9 cellular contexts compared by ENCODE assay signal in the genomic region with DNA sequence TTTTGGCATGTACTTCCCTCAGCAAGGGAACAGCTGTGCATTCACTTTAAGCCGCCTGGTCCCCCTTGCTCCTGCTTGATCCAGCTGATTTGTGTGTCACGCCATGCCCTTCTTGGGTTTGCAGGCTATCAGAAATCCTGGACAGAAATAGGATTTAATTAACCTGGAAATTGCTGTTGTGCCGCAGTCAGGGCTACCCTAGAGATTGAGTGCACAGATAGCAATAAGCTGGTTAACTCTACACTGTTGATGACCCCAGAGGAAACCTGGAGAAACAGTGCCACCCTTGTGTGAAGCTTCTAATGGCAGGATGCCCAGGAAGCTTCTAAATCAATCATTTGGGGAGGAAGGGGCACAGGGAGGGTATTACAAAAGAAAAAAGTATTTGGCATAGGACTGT.
DNase-seq lines count a peak whose midpoint lies in the region; ATAC-seq and TF ChIP-seq lines count a peak whose summit lies in the region.
"Had no signal": no experiment of that assay in that cellular context is flagged by ENCODE, and none has a peak within 500 bp of the region (broad histone marks: within the 10 kb centered on the region; RNA-seq: fewer than 3 reads in every experiment).

No MANE protein-coding gene starts in this region.

- CTCF ChIA-PET in HCT116 (lab: Charles Lee) (interaction anchor here (0.6 to 0.9 kb wide), 2 partner anchors 19 to 44 kb away, joined by 3 read pairs; no protein-coding TSS in a partner anchor), PC-3 (lab: Charles Lee) (no interaction called here)

- H3K4me1 Mint-ChIP-seq in activated T-cell treated with anti-CD3 and anti-CD28 coated beads, Interleukin-2, amount 50 U/mL, for 72 hours (ENCODE audit: low read depth), result peaks cover 67% of the 10 kb centered on the region

- H3K27me3 ChIP-seq in HCT116 (ENCODE audit: insufficient read depth, low read length), result no peaks in the 10 kb centered on the region
- no peaks in the 10 kb centered on the region for H3K27me3 ChIP-seq in PC-3 (ENCODE audit: low read length)
- no peaks in the 10 kb centered on the region for H3K27me3 ChIP-seq in liver (ENCODE audit: control insufficient read depth in 4 of 4, insufficient read depth in 4 of 4, low read length in 3 of 4)

- intact Hi-C loops in HCT116 (cut with micrococcal nuclease) (loop anchor here (5.0 kb wide), 1 partner anchor 1233 kb away; no protein-coding TSS in a partner anchor), PC-3 (cut with micrococcal nuclease) (loop anchor here (5.0 to 10.0 kb wide), 2 partner anchors 120 to 182 kb away; no protein-coding TSS in a partner anchor), sciatic nerve (cut with DNase I) (no loop called here)

- H3F3A ChIP-seq in PC-3 (ENCODE audit: low read length, unreplicated experiment), result no peaks in the 10 kb centered on the region

- BruUV-seq in HCT116 (replicated peaks; lab: Mats Ljungman, UMichigan), result no TSS peak
- no TSS peak for BruUV-seq in PC-3 (replicated peaks; lab: Mats Ljungman, UMichigan)

- DNase-seq in Caki2 (ENCODE audit: low read depth) (peak; percentile 19), HCT116 (ENCODE audit: low read depth, low spot score) (peak; percentile 16), PC-3 (peak; percentile 51), sciatic nerve (ENCODE audit: low spot score) (no peak), UCSD-AML1 (lab: John Stamatoyannopoulos, UW; ENCODE audit: unreplicated experiment) (no peak)
- no peak for DNase-seq in activated T-cell treated with anti-CD3 and anti-CD28 coated beads, Interleukin-2, amount 50 U/mL, for 72 hours
- DNase-seq: psoas muscle had no signal

- H3K9ac ChIP-seq in HCT116 (ENCODE audit: low read length) (no peak overlapping the region), PC-3 (ENCODE audit: low read length) (no peak overlapping the region), liver (ENCODE audit: low read depth in 1 of 2, low read length in 2 of 2) (no peak overlapping the region)

- POLR2A ChIA-PET in HCT116 (lab: Charles Lee), result no interaction called here
- POLR2A ChIA-PET in PC-3 (lab: Charles Lee; ENCODE audit: unreplicated experiment), result no interaction called here

- H3K9me3 Mint-ChIP-seq in activated T-cell treated with anti-CD3 and anti-CD28 coated beads, Interleukin-2, amount 50 U/mL, for 72 hours, result no peaks in the 10 kb centered on the region

- no peak for TF ChIP-seq POLR2A in HCT116 (IDR thresholded peaks at IDR 0.05; ENCODE audit: borderline replicate concordance, extremely low read depth, insufficient read depth, insufficient read length)

- RAD21 ChIA-PET in HCT116 (lab: Charles Lee; ENCODE audit: low non-redundant PET in 1 of 2, low total read pairs in 2 of 2, uncharacterized antibody in 2 of 2, unreplicated experiment in 2 of 2), result no interaction called here

- TF ChIP-seq CTCF in HCT116 (IDR thresholded peaks at IDR 0.05 in 2 of 3, conservative IDR thresholded peaks at IDR 0.05 in 1 of 3; ENCODE audit: borderline replicate concordance in 1 of 3, insufficient read depth in 1 of 3, low read depth in 2 of 3, low read length in 2 of 3) (peak in 2 of 3 experiments; percentile 10 to 18; a peak in 2 of 6 replicates), PC-3 (conservative IDR thresholded peaks at IDR 0.05; ENCODE audit: low read depth, low read length) (peak; percentile 47; the same call in 1 of the 2 replicates), liver (IDR thresholded peaks at IDR 0.05; ENCODE audit: low read depth, low read length, missing input control) (no peak)

- H3K9me3 ChIP-seq in HCT116 (ENCODE audit: control insufficient read depth in 1 of 2, insufficient read depth in 1 of 2, low read depth in 1 of 2, low read length in 2 of 2), result no peaks in the 10 kb centered on the region
- no peaks in the 10 kb centered on the region for H3K9me3 ChIP-seq in PC-3 (ENCODE audit: low read length)
- no peaks in the 10 kb centered on the region for H3K9me3 ChIP-seq in liver (ENCODE audit: control insufficient read depth in 4 of 4, low read length in 3 of 4)
- H3K9me3 ChIP-seq: psoas muscle had no signal

- H3K36me3 ChIP-seq in HCT116 (ENCODE audit: control insufficient read depth in 1 of 2, insufficient read depth in 2 of 2, low read length in 2 of 2), result no peaks in the 10 kb centered on the region
- no peaks in the 10 kb centered on the region for H3K36me3 ChIP-seq in PC-3 (ENCODE audit: low read depth, low read length)
- H3K36me3 ChIP-seq in liver (ENCODE audit: control insufficient read depth in 4 of 4, insufficient read depth in 3 of 4, low read depth in 1 of 4, low read length in 3 of 4), result no peaks in the 10 kb centered on the region

- in situ Hi-C loops in Caki2 (cut with HindIII; ENCODE audit: low pct_unique_long_range_greater_than_20kb, low sequenced_read_pairs), result no loop called here

- H3K79me2 ChIP-seq in HCT116 (ENCODE audit: insufficient read depth, low read length) (peaks cover 53% of the 10 kb centered on the region; the same call in 1 of the 2 replicates), PC-3 (ENCODE audit: low read length) (peaks cover 84% of the 10 kb centered on the region)

- H2AFZ ChIP-seq in HCT116 (ENCODE audit: low read depth, low read length, poor library complexity, severe bottlenecking), result no peak overlapping the region
- no peak overlapping the region for H2AFZ ChIP-seq in PC-3 (ENCODE audit: low read length)

- H3K27ac ChIP-seq in HCT116 (ENCODE audit: low read depth, low read length) (no peak overlapping the region), PC-3 (ENCODE audit: low read length) (no peak overlapping the region), liver (ENCODE audit: low read depth in 1 of 2, low read length in 2 of 2) (no peak overlapping the region)
- H3K27ac ChIP-seq: psoas muscle had no signal

- H4K20me1 ChIP-seq in HCT116 (ENCODE audit: insufficient read depth) (no peaks in the 10 kb centered on the region), PC-3 (ENCODE audit: low read length) (no peaks in the 10 kb centered on the region)

- H3K27me3 Mint-ChIP-seq in activated T-cell treated with anti-CD3 and anti-CD28 coated beads, Interleukin-2, amount 50 U/mL, for 72 hours (ENCODE audit: low read depth), result no peaks in the 10 kb centered on the region

- H3K27ac Mint-ChIP-seq in activated T-cell treated with anti-CD3 and anti-CD28 coated beads, Interleukin-2, amount 50 U/mL, for 72 hours, result no peak overlapping the region

- H3K9me2 ChIP-seq in HCT116 (ENCODE audit: insufficient read depth), result no peaks in the 10 kb centered on the region
- no peaks in the 10 kb centered on the region for H3K9me2 ChIP-seq in PC-3 (replicated peaks; ENCODE audit: low read length)

- H3K4me3 ChIP-seq in HCT116 (replicated peaks in 1 of 2; ENCODE audit: low read depth in 1 of 2, low read length in 2 of 2) (no peak overlapping the region), PC-3 (ENCODE audit: low read length) (no peak overlapping the region), liver (ENCODE audit: low read depth in 1 of 3, low read length in 3 of 3) (no peak overlapping the region)
- H3K4me3 ChIP-seq: psoas muscle had no signal

- H3K4me1 ChIP-seq in HCT116 (ENCODE audit: control insufficient read depth in 1 of 2, insufficient read depth in 2 of 2, low read length in 2 of 2), result peaks cover 11 to 33% of the 10 kb centered on the region in 2 experiments
- peaks cover 32% of the 10 kb centered on the region for H3K4me1 ChIP-seq in PC-3 (ENCODE audit: insufficient read depth, low read length)
- peaks cover 3 to 35% (median 22%) of the 10 kb centered on the region in 4 donors for H3K4me1 ChIP-seq in liver (ENCODE audit: control insufficient read depth in 4 of 4, insufficient read depth in 4 of 4, low read length in 3 of 4)

- 73% methylated on average over 3 of the region's 3 CpGs for WGBS in liver

- no peak overlapping the region for H3K4me3 Mint-ChIP-seq in activated T-cell treated with anti-CD3 and anti-CD28 coated beads, Interleukin-2, amount 50 U/mL, for 72 hours

- TF ChIP-seq RAD21 in HCT116 (IDR thresholded peaks at IDR 0.05; ENCODE audit: low read depth) (peak; percentile 55), liver (IDR thresholded peaks at IDR 0.05) (peak; percentile 56 to 62)

- H3K36me3 Mint-ChIP-seq in activated T-cell treated with anti-CD3 and anti-CD28 coated beads, Interleukin-2, amount 50 U/mL, for 72 hours (ENCODE audit: insufficient read depth in 2 of 2), result peaks cover 0 to 6% of the 10 kb centered on the region in 2 donors

- H3K4me2 ChIP-seq in HCT116 (ENCODE audit: low read length), result peak overlapping the region; percentile 30; the same call in 1 of the 2 replicates
- H3K4me2 ChIP-seq in PC-3 (ENCODE audit: low read length), result no peak overlapping the region

- ATAC-seq in HCT116 (peak; percentile 73), PC-3 (no peak), sciatic nerve (no peak), HG03039 (IDR thresholded peaks at IDR 0.05; ENCODE audit: unreplicated experiment) (no peak)
- no peak for ATAC-seq in activated T-cell treated with anti-CD3 and anti-CD28 coated beads, Interleukin-2, amount 50 U/mL, for 72 hours (replicated peaks in 1 of 2)

TF ChIP-seq in HCT116, 20 proteins besides CTCF, POLR2A, EP300 and RAD21:
- TF ChIP-seq SP1 (IDR thresholded peaks at IDR 0.05; ENCODE audit: low read depth), result peak; percentile 14; the same call in 1 of the 2 replicates
- no peak for TF ChIP-seq SRF (IDR thresholded peaks at IDR 0.05; ENCODE audit: low read depth)

TF ChIP-seq in liver, 16 proteins besides CTCF, POLR2A, EP300 and RAD21:
- no peak for TF ChIP-seq ATF3 (IDR thresholded peaks at IDR 0.05)
- peak; percentile 22 for TF ChIP-seq SP1 (IDR thresholded peaks at IDR 0.05)
- peak; percentile 9 to 11 for TF ChIP-seq RXRA (IDR thresholded peaks at IDR 0.05)
TF ChIP-seq in liver: peak in this region for 2.

Comparison
In these comparisons a context has a peak if more than half of its experiments do, and no peak if none do; other contexts are left out.
1. DNase-seq: peak in Caki2 (single experiment), HCT116 (single experiment) and PC-3 (single experiment); none in sciatic nerve (single experiment), UCSD-AML1 (single experiment) and activated T-cell treated with anti-CD3 and anti-CD28 coated beads, Interleukin-2, amount 50 U/mL, for 72 hours (0 of 2).